21 cellular contexts compared by ENCODE assay signal in the genomic region with DNA sequence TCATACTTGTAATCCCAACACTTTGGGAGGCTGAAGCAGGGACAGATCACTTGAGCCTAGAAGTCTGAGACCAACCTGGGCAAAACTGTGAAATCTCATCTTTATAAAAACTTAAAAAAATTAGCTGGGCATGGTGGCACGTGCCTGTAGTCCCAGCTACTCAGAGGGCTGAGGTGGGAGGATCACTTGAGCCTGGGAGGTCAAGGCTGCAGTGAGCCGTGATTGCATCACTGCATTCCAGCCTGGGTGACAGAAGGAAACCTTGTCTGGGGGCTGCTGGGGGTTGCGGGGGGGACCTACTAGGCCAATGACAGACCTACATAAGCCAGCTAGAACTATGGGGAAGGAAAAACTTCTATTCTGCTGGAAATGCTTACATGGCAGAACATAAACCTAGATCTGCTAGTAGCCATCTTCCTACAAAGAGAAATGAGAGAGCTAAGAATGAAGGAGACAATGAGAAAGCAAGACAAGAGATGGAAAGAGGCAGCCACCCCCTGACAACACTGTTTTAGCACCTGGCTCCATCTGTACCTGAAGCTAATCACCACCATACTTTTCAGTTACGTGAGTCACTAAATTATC.
"Had no signal": no experiment of that assay in that cellular context is flagged by ENCODE, and none has a peak within 500 bp of the region (broad histone marks: within the 10 kb centered on the region; RNA-seq: fewer than 3 reads in every experiment).

No MANE protein-coding gene starts in this region.

- ATAC-seq: activated T-cell treated with anti-CD3 and anti-CD28 coated beads, Interleukin-2, amount 50 U/mL, for 4 hours; sciatic nerve; stimulated activated memory B cell treated with anti-CD40 and anti-IgM and Interleukin-4, amounts not matched to agents 10 μg/mL and 1 μg/mL and 100 μg/mL, for 72 hours had no signal

- H3K9ac ChIP-seq: neural progenitor cell had no signal

- H3K9me3 ChIP-seq: colonic mucosa, left ventricle myocardium inferior, ovary, thyroid gland had no signal

- H3K4me3 ChIP-seq: colonic mucosa, left ventricle myocardium inferior, neural progenitor cell, ovary, smooth muscle cell, thyroid gland had no signal

- H3K4me3 Mint-ChIP-seq: activated CD4-positive, alpha-beta T cell treated with anti-CD3 and anti-CD28 coated beads, Interleukin-2, amount 10 ng/mL, durations not matched to agents 7 days and 5 days; activated naive CD4-positive, alpha-beta T cell treated with anti-CD3 and anti-CD28 coated beads for 36 hours; activated T-cell treated with anti-CD3 and anti-CD28 coated beads, Interleukin-2, amount 50 U/mL, for 4 hours; endodermal cell; neural progenitor cell; stimulated activated memory B cell treated with anti-CD40 and anti-IgM and Interleukin-4, amounts not matched to agents 10 μg/mL and 1 μg/mL and 100 μg/mL, for 72 hours; T-helper 2 cell treated with Interferon-gamma antibody and Interleukin-4, amounts not matched to agents 5 μg/mL and 100 μg/mL, for 36 hours had no signal

- H3K36me3 ChIP-seq: brain microvascular endothelial cell, colonic mucosa, left ventricle myocardium inferior, neural progenitor cell, ovary, thyroid gland had no signal

- H2AFZ ChIP-seq: neural progenitor cell had no signal

- H3K27me3 Mint-ChIP-seq: activated CD4-positive, alpha-beta T cell treated with anti-CD3 and anti-CD28 coated beads, Interleukin-2, amount 10 ng/mL, durations not matched to agents 7 days and 5 days had no signal

- H3K4me2 ChIP-seq: neural progenitor cell, smooth muscle cell had no signal

- H3K27ac ChIP-seq: brain microvascular endothelial cell, colonic mucosa, left ventricle myocardium inferior, neural progenitor cell, ovary, thyroid gland had no signal

- H3K27ac Mint-ChIP-seq: activated CD4-positive, alpha-beta T cell treated with anti-CD3 and anti-CD28 coated beads, Interleukin-2, amount 10 ng/mL, durations not matched to agents 7 days and 5 days; activated naive CD4-positive, alpha-beta T cell treated with anti-CD3 and anti-CD28 coated beads for 36 hours; endodermal cell; neural progenitor cell; stimulated activated memory B cell treated with anti-CD40 and anti-IgM and Interleukin-4, amounts not matched to agents 10 μg/mL and 1 μg/mL and 100 μg/mL, for 72 hours; T-helper 2 cell treated with Interferon-gamma antibody and Interleukin-4, amounts not matched to agents 5 μg/mL and 100 μg/mL, for 36 hours had no signal

- H3K4me1 Mint-ChIP-seq: neural progenitor cell had no signal

- H3K27me3 ChIP-seq: brain microvascular endothelial cell, colonic mucosa, neural progenitor cell, ovary, thyroid gland had no signal

- DNase-seq: activated CD4-positive, alpha-beta T cell treated with anti-CD3 and anti-CD28 coated beads, Interleukin-2, amount 10 ng/mL, durations not matched to agents 7 days and 5 days; activated CD4-positive, CD25-positive, alpha-beta regulatory T cell; activated CD8-positive, alpha-beta memory T cell treated with anti-CD3 and anti-CD28 coated beads, Interleukin-2, amount 50 U/mL, for 4 hours; activated naive CD4-positive, alpha-beta T cell treated with anti-CD3 and anti-CD28 coated beads for 36 hours; activated T-cell treated with anti-CD3 and anti-CD28 coated beads, Interleukin-2, amount 50 U/mL, for 4 hours; anterior cingulate cortex; brain microvascular endothelial cell; central memory CD4-positive, alpha-beta T cell; colonic mucosa; endodermal cell; foreskin melanocyte; kidney; left ventricle myocardium inferior; ovary; stimulated activated CD4-positive, alpha-beta T cell treated with anti-CD3 and anti-CD28 coated beads, Interleukin-4, amount 100 ng/mL, for 24 hours; thyroid gland had no signal

- H3K4me1 ChIP-seq: thyroid gland had no signal

- H3K9me3 Mint-ChIP-seq: activated CD4-positive, alpha-beta T cell treated with anti-CD3 and anti-CD28 coated beads, Interleukin-2, amount 10 ng/mL, durations not matched to agents 7 days and 5 days; activated naive CD4-positive, alpha-beta T cell treated with anti-CD3 and anti-CD28 coated beads for 36 hours; activated T-cell treated with anti-CD3 and anti-CD28 coated beads, Interleukin-2, amount 50 U/mL, for 4 hours; endodermal cell; stimulated activated memory B cell treated with anti-CD40 and anti-IgM and Interleukin-4, amounts not matched to agents 10 μg/mL and 1 μg/mL and 100 μg/mL, for 72 hours; T-helper 2 cell treated with Interferon-gamma antibody and Interleukin-4, amounts not matched to agents 5 μg/mL and 100 μg/mL, for 36 hours had no signal
